ENCODE assay signal across 7 cellular contexts in genomic region chr3:142225885-142226215, GRCh38. TPM values are rescaled to one million over a fixed set of nuclear protein-coding genes. Genes with fewer than 3 reads are reported as not detected.
DNase-seq lines count a peak whose midpoint lies in the region; ATAC-seq and TF ChIP-seq lines count a peak whose summit lies in the region.

No MANE protein-coding gene starts in this region.

- in situ Hi-C loops in HAP-1 (cut with MboI; ENCODE audit: low sequenced_read_pairs) = no loop called here

- DNase-seq in HAP-1 (ENCODE audit: low spot score in 2 of 2) (no peak), putamen (ENCODE audit: low spot score) (no peak), T1000 (lab: John Stamatoyannopoulos, UW) (no peak)

- H3K36me3 ChIP-seq in HAP-1 (replicated peaks) (no peaks in the 10 kb centered on the region), iPS-15b (ENCODE audit: control insufficient read depth, insufficient read depth, low read length) (no peaks in the 10 kb centered on the region), stomach smooth muscle (ENCODE audit: control insufficient read depth in 2 of 2, insufficient read depth in 2 of 2, low read length in 2 of 2) (no peaks in the 10 kb centered on the region)

- peaks cover 2% of the 10 kb centered on the region; the same call in 1 of the 2 replicates for H3K4me1 ChIP-seq in HAP-1
- H3K4me1 ChIP-seq in iPS-15b (ENCODE audit: control insufficient read depth, insufficient read depth, low read length) = peaks cover 2% of the 10 kb centered on the region
- H3K4me1 ChIP-seq in stomach smooth muscle (ENCODE audit: control insufficient read depth, insufficient read depth, low read length) = peaks cover 9% of the 10 kb centered on the region

- TF ChIP-seq CTCF in WI38 (IDR thresholded peaks at IDR 0.05; ENCODE audit: low read depth, low read length) = no peak

- H3K27ac ChIP-seq in stomach smooth muscle (ENCODE audit: low read length) = peak overlapping the region; percentile 84

- H3K27me3 ChIP-seq in HAP-1 (ENCODE audit: low read depth) = no peaks in the 10 kb centered on the region
- no peaks in the 10 kb centered on the region for H3K27me3 ChIP-seq in iPS-15b (ENCODE audit: control insufficient read depth, insufficient read depth, low read length)
- H3K27me3 ChIP-seq in stomach smooth muscle (ENCODE audit: control insufficient read depth in 1 of 2, insufficient read depth in 2 of 2, low read length in 2 of 2) = no peaks in the 10 kb centered on the region

- H3K9me3 ChIP-seq in HAP-1 (peaks cover 3% of the 10 kb centered on the region; the same call in 1 of the 2 replicates), iPS-15b (ENCODE audit: control insufficient read depth, insufficient read depth, low read length) (no peaks in the 10 kb centered on the region), stomach smooth muscle (ENCODE audit: control insufficient read depth in 2 of 2, low read length in 2 of 2) (no peaks in the 10 kb centered on the region)

- no peak for ATAC-seq in esophagus mucosa

- peak overlapping the region; percentile 88 for H3K4me3 ChIP-seq in HAP-1
- peak overlapping the region; percentile 90 for H3K4me3 ChIP-seq in WI38 (ENCODE audit: low read depth, low read length)
- peak overlapping the region; percentile 77 for H3K4me3 ChIP-seq in iPS-15b (ENCODE audit: low read depth, low read length)
- peak overlapping the region; percentile 84 to 89 for H3K4me3 ChIP-seq in stomach smooth muscle (ENCODE audit: low read length in 2 of 2)

- H3K9ac ChIP-seq in iPS-15b (ENCODE audit: low read depth, low read length) (peak overlapping the region; percentile 70), stomach smooth muscle (ENCODE audit: low read length in 2 of 2) (peak overlapping the region; percentile 36 to 75)

RNA-seq across cellular contexts. Expression of gene GK5, which starts 0.5 kb away (rescaled TPM):
- total RNA-seq in esophagus mucosa = 12.1 TPM
